Comparison of ENCODE assay signal across 1 cellular context in the genomic region with DNA sequence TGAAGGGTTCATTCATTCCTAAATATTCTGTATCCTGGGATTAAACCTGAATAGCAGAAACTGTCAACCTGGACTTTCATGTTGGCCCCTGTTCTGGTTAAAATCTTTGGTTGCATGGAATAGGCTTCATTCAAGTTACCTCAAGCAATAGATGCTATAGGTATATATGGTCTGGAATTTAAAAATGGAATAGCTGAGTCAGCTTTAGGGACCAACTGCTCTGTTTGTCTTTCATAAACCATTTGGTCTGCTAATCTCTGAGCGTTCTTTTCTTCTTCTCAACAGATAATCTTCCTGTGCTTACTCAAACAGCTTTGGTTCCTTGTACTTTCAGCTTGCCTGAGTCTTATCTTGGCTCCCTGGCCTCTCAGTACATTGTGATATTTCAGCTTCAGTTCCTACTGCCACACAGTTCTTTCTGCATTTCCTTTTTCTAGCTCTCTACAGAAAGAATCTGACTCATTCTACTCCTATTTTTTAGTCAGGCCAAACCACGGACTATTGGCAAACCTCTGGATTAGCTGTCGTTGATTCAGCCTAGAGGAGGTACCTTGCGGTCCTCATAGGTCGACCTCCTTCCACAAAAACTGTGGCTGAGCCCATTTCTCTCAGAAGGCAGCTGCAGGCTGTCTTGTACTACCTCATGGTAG.
A peak's percentile ranks its signal among the peaks of the same experiment; 100 is the strongest.
TF ChIP-seq lines count a peak whose summit lies in the region.

No MANE protein-coding gene starts in this region.

TF ChIP-seq in H1, 55 proteins besides CTCF, POLR2A, EP300 and RAD21:
- TF ChIP-seq EGR1 (IDR thresholded peaks at IDR 0.05; ENCODE audit: borderline replicate concordance, low read depth, low read length) (no peak), MAFK (IDR thresholded peaks at IDR 0.05; ENCODE audit: low read depth, low read length) (peak; percentile 45; the same call in 1 of the 2 replicates)
